Comparison of ENCODE assay signal across 1 cellular context in the genomic region with DNA sequence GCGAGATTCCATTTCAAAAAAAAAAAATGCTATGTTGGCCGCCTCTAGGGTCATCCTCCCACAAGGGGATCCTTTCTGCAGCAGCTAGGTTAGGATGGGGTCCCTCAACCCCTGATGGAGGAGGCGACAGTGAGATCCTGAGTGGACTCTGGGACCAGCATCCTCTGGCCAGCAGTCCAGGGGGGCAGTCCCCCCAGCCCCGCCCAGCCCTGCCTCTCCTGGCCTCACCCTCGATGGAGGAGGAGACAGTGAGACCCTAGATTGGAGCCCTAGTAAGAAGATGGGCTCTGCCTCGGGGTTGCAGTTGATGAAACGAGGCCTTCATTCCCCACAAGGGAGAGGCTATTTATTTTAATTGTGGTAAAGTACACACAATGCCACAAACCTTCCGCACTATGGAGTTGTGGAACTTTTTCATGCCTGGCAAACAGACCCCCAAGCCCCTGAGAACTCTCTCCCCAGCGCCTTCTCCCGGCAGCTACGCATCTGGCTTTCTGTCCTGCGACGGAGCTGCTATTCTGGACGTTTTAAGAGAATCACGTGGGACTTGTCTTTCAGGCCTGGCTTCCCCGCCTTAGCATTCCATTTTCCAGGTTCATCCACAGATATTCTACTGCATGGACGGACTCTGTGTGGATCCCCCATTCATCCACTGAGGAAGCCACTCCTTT.
A peak's percentile ranks its signal among the peaks of the same experiment; 100 is the strongest.
TF ChIP-seq lines count a peak whose summit lies in the region.

No MANE protein-coding gene starts in this region.

TF ChIP-seq in HepG2, 621 proteins besides CTCF, POLR2A, EP300 and RAD21:
- TF ChIP-seq ZSCAN21 (CRISPR knock-in tag; IDR thresholded peaks at IDR 0.05; ENCODE audit: borderline replicate concordance) (0 out of 2 replicates have a peak, but pooled peaks have one; percentile 2), TARDBP (CRISPR knock-in tag; IDR thresholded peaks at IDR 0.05) (no peak)
